In genomic region chr2:239966029-239966847, GRCh38 we compare ENCODE assay signal across 24 cellular contexts. TPM values are rescaled to one million over a fixed set of nuclear protein-coding genes. Genes with fewer than 3 reads are reported as not detected.
DNase-seq lines count a peak whose midpoint lies in the region; ATAC-seq and TF ChIP-seq lines count a peak whose summit lies in the region.
"Had no signal": no experiment of that assay in that cellular context is flagged by ENCODE, and none has a peak within 500 bp of the region (broad histone marks: within the 10 kb centered on the region; RNA-seq: fewer than 3 reads in every experiment).

No MANE protein-coding gene starts in this region.

- peak overlapping the region; percentile 12 for H3K27ac ChIP-seq in left ventricle myocardium inferior (replicated peaks)
- H3K27ac ChIP-seq: ovary had no signal

- intact Hi-C loops in left ventricle myocardium inferior (cut with micrococcal nuclease) = no loop called here
- intact Hi-C loops in sciatic nerve (cut with DNase I) = no loop called here

- no peak overlapping the region for H3K4me3 Mint-ChIP-seq in endothelial cell (ENCODE audit: unreplicated experiment)
- H3K4me3 Mint-ChIP-seq: CD4-positive, CD25-positive, alpha-beta regulatory T cell; mesothelial cell of epicardium; natural killer cell had no signal

- peaks cover 89% of the 10 kb centered on the region for H3K36me3 ChIP-seq in left ventricle myocardium inferior
- H3K36me3 ChIP-seq: ovary had no signal

- TF ChIP-seq CTCF in endothelial cell (IDR thresholded peaks at IDR 0.05; ENCODE audit: unreplicated experiment) (no peak), left ventricle myocardium inferior (IDR thresholded peaks at IDR 0.05; ENCODE audit: borderline replicate concordance) (no peak)

- H3K4me1 Mint-ChIP-seq in endothelial cell (ENCODE audit: unreplicated experiment) = no peaks in the 10 kb centered on the region
- H3K4me1 Mint-ChIP-seq: mesothelial cell of epicardium had no signal

- no peak overlapping the region for H3K4me3 ChIP-seq in left ventricle myocardium inferior
- H3K4me3 ChIP-seq: K562, ovary, sigmoid colon had no signal

- ATAC-seq in sciatic nerve (peak; percentile 72), GM18909 (IDR thresholded peaks at IDR 0.05; ENCODE audit: poor library complexity, unreplicated experiment) (no peak), HG03457 (IDR thresholded peaks at IDR 0.05; ENCODE audit: unreplicated experiment) (no peak)
- ATAC-seq: K562, natural killer cell had no signal

- H3K27me3 Mint-ChIP-seq in endothelial cell (ENCODE audit: unreplicated experiment) = no peaks in the 10 kb centered on the region
- H3K27me3 Mint-ChIP-seq: CD4-positive, CD25-positive, alpha-beta regulatory T cell had no signal

- H3K4me1 ChIP-seq in left ventricle myocardium inferior = peaks cover 10% of the 10 kb centered on the region
- H3K4me1 ChIP-seq: sigmoid colon had no signal

- peaks cover 21% of the 10 kb centered on the region for H3K9me3 ChIP-seq in left ventricle myocardium inferior (replicated peaks)
- H3K9me3 ChIP-seq: ovary had no signal

- peak overlapping the region; percentile 64 for H3K27ac Mint-ChIP-seq in endothelial cell (ENCODE audit: unreplicated experiment)
- H3K27ac Mint-ChIP-seq: CD4-positive, CD25-positive, alpha-beta regulatory T cell; mesothelial cell of epicardium; natural killer cell had no signal

- no peaks in the 10 kb centered on the region for H3K27me3 ChIP-seq in left ventricle myocardium inferior (ENCODE audit: low read depth)
- H3K27me3 ChIP-seq: ovary, sigmoid colon had no signal

- DNase-seq in HPDE6-E6E7 (ENCODE audit: extremely low spot score) (peak; percentile 67), endothelial cell (ENCODE audit: low spot score) (no peak), left ventricle myocardium inferior (peak; percentile 59), sciatic nerve (ENCODE audit: low spot score) (peak; percentile 58), NCI-H1930 (lab: John Stamatoyannopoulos, UW) (no peak), NCI-H1694 treated with DMSO at 0.1 percent for 48 hours (lab: John Stamatoyannopoulos, UW) (no peak)
- DNase-seq: activated CD4-positive, alpha-beta T cell treated with anti-CD3 and anti-CD28 coated beads, Interleukin-2, amount 50 U/mL, for 48 hours; activated CD4-positive, CD25-positive, alpha-beta regulatory T cell; activated naive CD4-positive, alpha-beta T cell; activated T-cell treated with anti-CD3 and anti-CD28 coated beads for 4 hours; amniotic stem cell; CD4-positive, CD25-positive, alpha-beta regulatory T cell; DMS 273 treated with DMSO at 0.1 percent for 48 hours; glutamatergic neuron; natural killer cell; NCI-H187; NCI-H2227 treated with DMSO at 0.1 percent for 48 hours; T1000 had no signal

- H3K36me3 Mint-ChIP-seq in endothelial cell (ENCODE audit: low read depth, unreplicated experiment) = peaks cover 75% of the 10 kb centered on the region

- H3K9me3 Mint-ChIP-seq in endothelial cell (ENCODE audit: unreplicated experiment) = no peaks in the 10 kb centered on the region

RNA-seq across cellular contexts. Expression of gene NDUFA10, which starts 58.9 kb away (rescaled TPM):
- total RNA-seq in endothelial cell (ENCODE audit: unreplicated experiment) = 131 TPM
- 412 TPM for total RNA-seq in left ventricle myocardium inferior
- total RNA-seq in sciatic nerve = 124 TPM

Comparison
In these comparisons a context has a peak if more than half of its experiments do, and no peak if none do; other contexts are left out.
1. DNase-seq: peak in HPDE6-E6E7 (single experiment), left ventricle myocardium inferior (single experiment) and sciatic nerve (single experiment); none in endothelial cell (single experiment), NCI-H1930 (0 of 2) and NCI-H1694 treated with DMSO at 0.1 percent for 48 hours (single experiment).